In genomic region chr10:116741391-116742351, GRCh38 we compare ENCODE assay signal across 9 cellular contexts. TPM values are rescaled to one million over a fixed set of nuclear protein-coding genes. Genes with fewer than 3 reads are reported as not detected.
A peak's percentile ranks its signal among the peaks of the same experiment; 100 is the strongest.
DNase-seq lines count a peak whose midpoint lies in the region; ATAC-seq and TF ChIP-seq lines count a peak whose summit lies in the region.
"Had no signal": no experiment of that assay in that cellular context is flagged by ENCODE, and none has a peak within 500 bp of the region (broad histone marks: within the 10 kb centered on the region; RNA-seq: fewer than 3 reads in every experiment).

No MANE protein-coding gene starts in this region.

- H3K4me3 ChIP-seq in lung (peak overlapping the region; percentile 67), upper lobe of right lung (peak overlapping the region; percentile 70)

- peak overlapping the region; percentile 38 for H3K4me3 Mint-ChIP-seq in activated naive CD4-positive, alpha-beta T cell treated with anti-CD3 and anti-CD28 coated beads for 36 hours

- 1 to 2% methylated on average over 76 to 93 of the region's 93 CpGs for WGBS in lung, 2 donors

- H3K9me3 Mint-ChIP-seq in activated naive CD4-positive, alpha-beta T cell treated with anti-CD3 and anti-CD28 coated beads for 36 hours, result no peaks in the 10 kb centered on the region

- H3K27ac ChIP-seq in lung (ENCODE audit: low read depth in 1 of 2, low read length in 1 of 2) (peak overlapping the region; percentile 72 to 98), upper lobe of right lung (no peak overlapping the region)

- no peaks in the 10 kb centered on the region for H3K27me3 ChIP-seq in lung (ENCODE audit: control insufficient read depth, insufficient read depth)
- peaks cover 19% of the 10 kb centered on the region for H3K27me3 ChIP-seq in upper lobe of right lung

- no peak overlapping the region for H3K27ac Mint-ChIP-seq in activated naive CD4-positive, alpha-beta T cell treated with anti-CD3 and anti-CD28 coated beads for 36 hours
- H3K27ac Mint-ChIP-seq: activated naive CD4-positive, alpha-beta T cell treated with anti-CD3 and anti-CD28 coated beads, Interleukin-2, amount 50 U/mL, for 72 hours had no signal

- intact Hi-C loops in activated naive CD4-positive, alpha-beta T cell treated with anti-CD3 and anti-CD28 coated beads for 36 hours (cut with micrococcal nuclease), result loop anchor here (2.0 to 5.0 kb wide), 2 partner anchors 47 to 431 kb away; no protein-coding TSS in a partner anchor
- intact Hi-C loops in upper lobe of right lung (cut with DNase I), result no loop called here

- peaks cover 1% of the 10 kb centered on the region for H3K4me1 Mint-ChIP-seq in activated naive CD4-positive, alpha-beta T cell treated with anti-CD3 and anti-CD28 coated beads for 36 hours (ENCODE audit: low read depth)

- peaks cover 0 to 1% of the 10 kb centered on the region in 2 donors for H3K9me3 ChIP-seq in lung (ENCODE audit: control insufficient read depth in 2 of 2, insufficient read depth in 1 of 2, low read length in 1 of 2)
- H3K9me3 ChIP-seq in upper lobe of right lung, result no peaks in the 10 kb centered on the region

- CTCF ChIA-PET in activated naive CD4-positive, alpha-beta T cell treated with anti-CD3 and anti-CD28 coated beads for 36 hours (lab: Charles Lee), result interaction anchor here (1.2 kb wide), 1 partner anchor 47 kb away, joined by 5 read pairs; no protein-coding TSS in a partner anchor

- ATAC-seq in HG03520 (IDR thresholded peaks at IDR 0.05; ENCODE audit: unreplicated experiment) (peak; percentile 4), lung (ENCODE audit: insufficient read depth, low FRiP score) (no peak), upper lobe of right lung (no peak)

- H3K27me3 Mint-ChIP-seq in activated naive CD4-positive, alpha-beta T cell treated with anti-CD3 and anti-CD28 coated beads for 36 hours (ENCODE audit: low read depth), result peaks cover 73% of the 10 kb centered on the region

- no peak for DNase-seq in activated naive CD4-positive, alpha-beta T cell treated with anti-CD3 and anti-CD28 coated beads for 36 hours
- DNase-seq in activated naive CD4-positive, alpha-beta T cell treated with Interleukin-2 at 50 U/mL for 16 hours, result no peak
- DNase-seq in cerebellum (ENCODE audit: low spot score), result peak; percentile 33
- no peak for DNase-seq in lung (ENCODE audit: low spot score)
- no peak for DNase-seq in upper lobe of right lung
- no peak for DNase-seq in GM19238 (ENCODE audit: insufficient read length, low spot score)
- no peak for DNase-seq in ureter (ENCODE audit: low spot score)

- no peaks in the 10 kb centered on the region for H3K36me3 Mint-ChIP-seq in activated naive CD4-positive, alpha-beta T cell treated with anti-CD3 and anti-CD28 coated beads for 36 hours (ENCODE audit: low read depth)

- H3K4me1 ChIP-seq in lung (ENCODE audit: control insufficient read depth in 2 of 2, insufficient read depth in 2 of 2, low read length in 2 of 2) (peaks cover 0 to 2% of the 10 kb centered on the region in 2 donors), upper lobe of right lung (no peaks in the 10 kb centered on the region)

- no peak for TF ChIP-seq CTCF in lung (IDR thresholded peaks at IDR 0.05; ENCODE audit: control extremely low read depth, extremely low read depth)
- no peak for TF ChIP-seq CTCF in upper lobe of right lung (IDR thresholded peaks at IDR 0.05)

- no peaks in the 10 kb centered on the region for H3K36me3 ChIP-seq in lung (ENCODE audit: control insufficient read depth in 2 of 2, insufficient read depth in 2 of 2, low read length in 2 of 2)
- H3K36me3 ChIP-seq in upper lobe of right lung, result no peaks in the 10 kb centered on the region

RNA-seq across cellular contexts. Expression of gene HSPA12A, which starts 0.7 kb away (rescaled TPM):
- under 1 TPM in 1 of 2 experiments, not detected in 1; 0.05 TPM for total RNA-seq in activated naive CD4-positive, alpha-beta T cell treated with anti-CD3 and anti-CD28 coated beads for 36 hours
- 63.1 TPM for total RNA-seq in cerebellum
- 1 to 10 TPM; 7.4 to 9.8 TPM for total RNA-seq in lung
- 1 to 10 TPM; 2.0 to 2.5 TPM for polyA plus RNA-seq in lung
- 7.4 TPM for total RNA-seq in upper lobe of right lung
- 15.7 TPM for total RNA-seq in ureter
